In the genomic region with DNA sequence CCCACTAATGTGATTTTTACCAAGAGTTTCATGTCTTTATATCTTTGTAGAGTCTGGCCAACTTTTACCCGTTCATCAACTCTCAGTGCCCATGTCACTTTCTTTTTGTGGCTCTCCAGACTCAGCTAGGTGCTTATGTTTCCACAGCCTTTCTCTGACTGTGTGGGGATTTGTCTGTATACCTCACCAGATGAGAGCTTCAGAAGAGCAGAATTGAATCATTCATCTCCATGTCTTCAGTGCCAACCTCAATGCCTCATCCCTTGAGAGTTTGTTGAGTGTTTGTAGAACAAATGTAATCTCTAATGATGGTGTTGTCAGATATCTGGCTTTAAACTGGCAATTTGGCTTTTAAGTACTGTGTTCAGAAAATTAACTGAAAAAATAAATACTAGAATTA, we compare ENCODE assay signal across 1 cellular context.
TF ChIP-seq lines count a peak whose summit lies in the region.

No MANE protein-coding gene starts in this region.

TF ChIP-seq in HepG2, 621 proteins besides CTCF, POLR2A, EP300 and RAD21:
- TF ChIP-seq ZNF280D (CRISPR knock-in tag; IDR thresholded peaks at IDR 0.05): no peak
- TF ChIP-seq ZNF761 (CRISPR knock-in tag; conservative IDR thresholded peaks at IDR 0.05): no peak
- no peak for TF ChIP-seq CAMTA2 (CRISPR knock-in tag; IDR thresholded peaks at IDR 0.05; ENCODE audit: borderline replicate concordance)
- TF ChIP-seq KLF11 (CRISPR knock-in tag; IDR thresholded peaks at IDR 0.05): no peak
- TF ChIP-seq RARA (CRISPR knock-in tag; IDR thresholded peaks at IDR 0.05): no peak
- TF ChIP-seq, protein P1, sequence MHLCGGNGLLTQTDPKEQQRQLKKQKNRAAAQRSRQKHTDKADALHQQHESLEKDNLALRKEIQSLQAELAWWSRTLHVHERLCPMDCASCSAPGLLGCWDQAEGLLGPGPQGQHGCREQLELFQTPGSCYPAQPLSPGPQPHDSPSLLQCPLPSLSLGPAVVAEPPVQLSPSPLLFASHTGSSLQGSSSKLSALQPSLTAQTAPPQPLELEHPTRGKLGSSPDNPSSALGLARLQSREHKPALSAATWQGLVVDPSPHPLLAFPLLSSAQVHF (CRISPR knock-in tag; IDR thresholded peaks at IDR 0.05): no peak
- no peak for TF ChIP-seq TSC22D2 (CRISPR knock-in tag; IDR thresholded peaks at IDR 0.05; ENCODE audit: borderline replicate concordance)
- no peak for TF ChIP-seq SUZ12 (IDR thresholded peaks at IDR 0.05; ENCODE audit: low read depth, low read length)
- TF ChIP-seq ZNF337 (CRISPR knock-in tag; IDR thresholded peaks at IDR 0.05; ENCODE audit: borderline replicate concordance, low read depth): no peak
- no peak for TF ChIP-seq ZNF281 (CRISPR knock-in tag; IDR thresholded peaks at IDR 0.05; ENCODE audit: borderline replicate concordance)
- TF ChIP-seq ZNF354B (CRISPR knock-in tag; IDR thresholded peaks at IDR 0.05): no peak
- no peak for TF ChIP-seq ZGPAT (CRISPR knock-in tag; IDR thresholded peaks at IDR 0.05)
- TF ChIP-seq ZNF773 (CRISPR knock-in tag; IDR thresholded peaks at IDR 0.05; ENCODE audit: borderline replicate concordance): no peak
- TF ChIP-seq ZNF468 (CRISPR knock-in tag; IDR thresholded peaks at IDR 0.05): no peak
- no peak for TF ChIP-seq E2F5 (CRISPR knock-in tag; conservative IDR thresholded peaks at IDR 0.05)
- TF ChIP-seq ARID2 (CRISPR knock-in tag; IDR thresholded peaks at IDR 0.05; ENCODE audit: borderline replicate concordance): no peak
- TF ChIP-seq ERF (CRISPR knock-in tag; IDR thresholded peaks at IDR 0.05): no peak
- TF ChIP-seq ZZZ3 (CRISPR knock-in tag; IDR thresholded peaks at IDR 0.05; ENCODE audit: borderline replicate concordance): no peak
- TF ChIP-seq ZNF543 (CRISPR knock-in tag; IDR thresholded peaks at IDR 0.05): no peak
- TF ChIP-seq POLR2G (IDR thresholded peaks at IDR 0.05; ENCODE audit: low read depth, low read length): no peak
TF ChIP-seq in HepG2: peak in this region for 0.
